ENCODE assay signal across 10 cellular contexts in the genomic region with DNA sequence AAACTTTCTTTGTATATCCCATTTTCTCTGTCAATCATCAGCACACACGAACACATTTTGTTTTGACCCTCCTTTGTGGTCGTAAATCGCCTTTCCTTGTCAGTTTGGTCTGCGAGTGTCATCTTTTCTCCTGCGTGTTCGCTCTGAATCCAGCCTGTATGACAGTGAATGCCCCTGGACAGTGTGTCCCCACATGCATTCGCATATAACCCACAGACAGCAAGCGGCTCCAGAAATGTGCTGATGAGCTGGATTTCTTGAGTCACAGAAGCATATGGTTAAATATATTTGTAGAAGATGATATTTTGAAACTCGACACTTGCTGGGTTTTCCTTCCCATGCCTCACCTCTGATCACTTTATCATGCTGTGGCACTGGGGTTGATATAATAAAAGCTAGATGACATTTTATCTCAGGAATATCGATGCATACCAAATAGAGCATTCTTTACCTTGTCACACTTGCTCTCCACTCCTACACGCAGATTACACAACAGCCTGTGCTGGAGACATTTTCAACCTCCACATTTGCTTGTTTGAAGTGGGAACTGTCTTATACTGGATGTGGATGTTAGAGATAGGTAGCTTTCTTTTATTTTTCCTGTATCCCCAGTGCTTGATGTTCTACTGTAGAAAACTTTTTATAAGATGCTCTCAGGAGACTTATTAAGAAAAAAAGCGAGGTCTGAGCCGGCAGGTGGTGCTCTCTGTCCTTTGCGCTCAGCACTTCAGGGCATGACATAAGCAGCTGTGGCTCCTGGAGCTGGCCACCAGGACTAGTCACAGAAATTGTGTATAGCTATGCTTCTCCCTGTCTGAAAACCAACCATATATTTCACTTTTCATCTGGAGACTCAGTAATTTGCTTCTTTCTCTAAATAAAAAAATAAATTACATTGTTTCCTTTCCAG.
DNase-seq lines count a peak whose midpoint lies in the region; TF ChIP-seq lines count a peak whose summit lies in the region.
"Had no signal": no experiment of that assay in that cellular context is flagged by ENCODE, and none has a peak within 500 bp of the region (broad histone marks: within the 10 kb centered on the region; RNA-seq: fewer than 3 reads in every experiment).

No MANE protein-coding gene starts in this region.

- 74 to 77% methylated on average over 14 of the region's 14 CpGs for WGBS in tibial nerve, 2 donors

- no peak for TF ChIP-seq EP300 in neural cell (conservative IDR thresholded peaks at IDR 0.05; ENCODE audit: poor library complexity, severe bottlenecking)
- no peak for TF ChIP-seq EP300 in tibial nerve (IDR thresholded peaks at IDR 0.05)

- DNase-seq in ELR (ENCODE audit: low read depth) (peak; percentile 51), LHCN-M2 (ENCODE audit: low read depth) (peak; percentile 44), tibial nerve (ENCODE audit: low spot score in 2 of 2) (no peak), pons (ENCODE audit: low spot score) (no peak), NCI-H1930 (lab: John Stamatoyannopoulos, UW) (no peak)
- DNase-seq in activated T-helper 1 cell treated with anti-CD3 and anti-CD28 coated beads, Interleukin-12 subunit alpha, Interleukin-12 subunit beta, Interleukin-2, Interleukin-4 antibody, amounts not matched to agents 30 ng/mL and 10 ng/mL and 1 ng/mL, durations not matched to agents 14 hours and 24 hours and 36 hours (ENCODE audit: low spot score), result no peak
- DNase-seq: effector memory CD8-positive, alpha-beta T cell; thyroid gland had no signal

- H2AFZ ChIP-seq in neural cell (ENCODE audit: low read depth, low read length), result no peak overlapping the region

- peak overlapping the region; percentile 66 for H3K27ac ChIP-seq in angular gyrus (ENCODE audit: low read depth, low read length)
- H3K27ac ChIP-seq in neural cell (ENCODE audit: low read length), result no peak overlapping the region
- H3K27ac ChIP-seq in tibial nerve, result no peak overlapping the region
- H3K27ac ChIP-seq: thyroid gland had no signal

- H3K4me3 ChIP-seq in neural cell (ENCODE audit: low read length) (no peak overlapping the region), tibial nerve (no peak overlapping the region)
- H3K4me3 ChIP-seq: thyroid gland had no signal

- H3K4me1 ChIP-seq in tibial nerve, result no peaks in the 10 kb centered on the region
- H3K4me1 ChIP-seq: thyroid gland had no signal

- no peaks in the 10 kb centered on the region for H3K79me2 ChIP-seq in neural cell (replicated peaks; ENCODE audit: insufficient read depth, low read length)

- no peak for TF ChIP-seq POLR2A in tibial nerve (IDR thresholded peaks at IDR 0.05)

- no peaks in the 10 kb centered on the region for H3K36me3 Mint-ChIP-seq in activated T-helper 1 cell treated with anti-CD3 and anti-CD28 coated beads, Interleukin-12 subunit alpha, Interleukin-12 subunit beta, Interleukin-2, Interleukin-4 antibody, amounts not matched to agents 30 ng/mL and 10 ng/mL and 1 ng/mL, durations not matched to agents 14 hours and 24 hours and 36 hours (ENCODE audit: low read depth)

- H4K20me1 ChIP-seq in neural cell (ENCODE audit: insufficient read depth), result no peaks in the 10 kb centered on the region

- no peak overlapping the region for H3K4me2 ChIP-seq in neural cell (ENCODE audit: low read length)

- no peaks in the 10 kb centered on the region for H3K4me1 Mint-ChIP-seq in activated T-helper 1 cell treated with anti-CD3 and anti-CD28 coated beads, Interleukin-12 subunit alpha, Interleukin-12 subunit beta, Interleukin-2, Interleukin-4 antibody, amounts not matched to agents 30 ng/mL and 10 ng/mL and 1 ng/mL, durations not matched to agents 14 hours and 24 hours and 36 hours (ENCODE audit: low read depth)

- no peak overlapping the region for H3K4me3 Mint-ChIP-seq in activated T-helper 1 cell treated with anti-CD3 and anti-CD28 coated beads, Interleukin-12 subunit alpha, Interleukin-12 subunit beta, Interleukin-2, Interleukin-4 antibody, amounts not matched to agents 30 ng/mL and 10 ng/mL and 1 ng/mL, durations not matched to agents 14 hours and 24 hours and 36 hours
- H3K4me3 Mint-ChIP-seq: effector memory CD8-positive, alpha-beta T cell had no signal

- no peaks in the 10 kb centered on the region for H3K27me3 Mint-ChIP-seq in activated T-helper 1 cell treated with anti-CD3 and anti-CD28 coated beads, Interleukin-12 subunit alpha, Interleukin-12 subunit beta, Interleukin-2, Interleukin-4 antibody, amounts not matched to agents 30 ng/mL and 10 ng/mL and 1 ng/mL, durations not matched to agents 14 hours and 24 hours and 36 hours (ENCODE audit: insufficient read depth)
- H3K27me3 Mint-ChIP-seq: effector memory CD8-positive, alpha-beta T cell had no signal

- H3K36me3 ChIP-seq in neural cell (ENCODE audit: insufficient read depth, low read length), result no peaks in the 10 kb centered on the region
- H3K36me3 ChIP-seq in tibial nerve, result no peaks in the 10 kb centered on the region
- H3K36me3 ChIP-seq: thyroid gland had no signal

- no peak overlapping the region for H3K9ac ChIP-seq in neural cell (ENCODE audit: low read length)

- TF ChIP-seq CTCF in neural cell (IDR thresholded peaks at IDR 0.05; ENCODE audit: poor library complexity, severe bottlenecking) (peak; percentile 9), tibial nerve (IDR thresholded peaks at IDR 0.05) (no peak)

- intact Hi-C loops in activated T-helper 1 cell treated with anti-CD3 and anti-CD28 coated beads, Interleukin-12 subunit alpha, Interleukin-12 subunit beta, Interleukin-2, Interleukin-4 antibody, amounts not matched to agents 30 ng/mL and 10 ng/mL and 1 ng/mL, durations not matched to agents 14 hours and 24 hours and 36 hours (cut with micrococcal nuclease), result no loop called here

- no peaks in the 10 kb centered on the region for H3F3A ChIP-seq in neural cell (ENCODE audit: insufficient read depth, low read length, poor library complexity, severe bottlenecking)

- no peaks in the 10 kb centered on the region for H3K9me3 ChIP-seq in neural cell (ENCODE audit: low read length)
- no peaks in the 10 kb centered on the region for H3K9me3 ChIP-seq in tibial nerve
- H3K9me3 ChIP-seq: thyroid gland had no signal

- no peak overlapping the region for H3K27ac Mint-ChIP-seq in activated T-helper 1 cell treated with anti-CD3 and anti-CD28 coated beads, Interleukin-12 subunit alpha, Interleukin-12 subunit beta, Interleukin-2, Interleukin-4 antibody, amounts not matched to agents 30 ng/mL and 10 ng/mL and 1 ng/mL, durations not matched to agents 14 hours and 24 hours and 36 hours
- H3K27ac Mint-ChIP-seq: effector memory CD8-positive, alpha-beta T cell had no signal

- no peaks in the 10 kb centered on the region for H3K9me2 ChIP-seq in neural cell (ENCODE audit: insufficient read depth, low read length)

- no peak for TF ChIP-seq RAD21 in neural cell (conservative IDR thresholded peaks at IDR 0.05)

- H3K27me3 ChIP-seq in neural cell (ENCODE audit: insufficient read depth, low read depth, low read length) (no peaks in the 10 kb centered on the region), tibial nerve (no peaks in the 10 kb centered on the region)
- H3K27me3 ChIP-seq: thyroid gland had no signal

- no peaks in the 10 kb centered on the region for H3K9me3 Mint-ChIP-seq in activated T-helper 1 cell treated with anti-CD3 and anti-CD28 coated beads, Interleukin-12 subunit alpha, Interleukin-12 subunit beta, Interleukin-2, Interleukin-4 antibody, amounts not matched to agents 30 ng/mL and 10 ng/mL and 1 ng/mL, durations not matched to agents 14 hours and 24 hours and 36 hours

TF ChIP-seq in neural cell, 6 proteins besides CTCF, POLR2A, EP300 and RAD21:
- TF ChIP-seq, protein P1, sequence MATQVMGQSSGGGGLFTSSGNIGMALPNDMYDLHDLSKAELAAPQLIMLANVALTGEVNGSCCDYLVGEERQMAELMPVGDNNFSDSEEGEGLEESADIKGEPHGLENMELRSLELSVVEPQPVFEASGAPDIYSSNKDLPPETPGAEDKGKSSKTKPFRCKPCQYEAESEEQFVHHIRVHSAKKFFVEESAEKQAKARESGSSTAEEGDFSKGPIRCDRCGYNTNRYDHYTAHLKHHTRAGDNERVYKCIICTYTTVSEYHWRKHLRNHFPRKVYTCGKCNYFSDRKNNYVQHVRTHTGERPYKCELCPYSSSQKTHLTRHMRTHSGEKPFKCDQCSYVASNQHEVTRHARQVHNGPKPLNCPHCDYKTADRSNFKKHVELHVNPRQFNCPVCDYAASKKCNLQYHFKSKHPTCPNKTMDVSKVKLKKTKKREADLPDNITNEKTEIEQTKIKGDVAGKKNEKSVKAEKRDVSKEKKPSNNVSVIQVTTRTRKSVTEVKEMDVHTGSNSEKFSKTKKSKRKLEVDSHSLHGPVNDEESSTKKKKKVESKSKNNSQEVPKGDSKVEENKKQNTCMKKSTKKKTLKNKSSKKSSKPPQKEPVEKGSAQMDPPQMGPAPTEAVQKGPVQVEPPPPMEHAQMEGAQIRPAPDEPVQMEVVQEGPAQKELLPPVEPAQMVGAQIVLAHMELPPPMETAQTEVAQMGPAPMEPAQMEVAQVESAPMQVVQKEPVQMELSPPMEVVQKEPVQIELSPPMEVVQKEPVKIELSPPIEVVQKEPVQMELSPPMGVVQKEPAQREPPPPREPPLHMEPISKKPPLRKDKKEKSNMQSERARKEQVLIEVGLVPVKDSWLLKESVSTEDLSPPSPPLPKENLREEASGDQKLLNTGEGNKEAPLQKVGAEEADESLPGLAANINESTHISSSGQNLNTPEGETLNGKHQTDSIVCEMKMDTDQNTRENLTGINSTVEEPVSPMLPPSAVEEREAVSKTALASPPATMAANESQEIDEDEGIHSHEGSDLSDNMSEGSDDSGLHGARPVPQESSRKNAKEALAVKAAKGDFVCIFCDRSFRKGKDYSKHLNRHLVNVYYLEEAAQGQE (IDR thresholded peaks at IDR 0.05; ENCODE audit: borderline replicate concordance), result no peak
- TF ChIP-seq EZH2 (IDR thresholded peaks at IDR 0.05; ENCODE audit: borderline replicate concordance, insufficient read depth, low read length, poor library complexity, severe bottlenecking) (no peak), SMC3 (conservative IDR thresholded peaks at IDR 0.05; ENCODE audit: poor library complexity) (no peak), MXI1 (conservative IDR thresholded peaks at IDR 0.05; ENCODE audit: poor library complexity, severe bottlenecking) (no peak), TAF1 (IDR thresholded peaks at IDR 0.05; ENCODE audit: low read depth) (no peak), POLR2AphosphoS5 (IDR thresholded peaks at IDR 0.05) (no peak)

Comparison
In these comparisons a context has a peak if more than half of its experiments do, and no peak if none do; other contexts are left out.
1. DNase-seq: peak in ELR (single experiment) and LHCN-M2 (single experiment); none in tibial nerve (0 of 2), activated T-helper 1 cell treated with anti-CD3 and anti-CD28 coated beads, Interleukin-12 subunit alpha, Interleukin-12 subunit beta, Interleukin-2, Interleukin-4 antibody, amounts not matched to agents 30 ng/mL and 10 ng/mL and 1 ng/mL, durations not matched to agents 14 hours and 24 hours and 36 hours (single experiment), pons (single experiment) and NCI-H1930 (0 of 2).